1 cellular context compared by ENCODE assay signal in the genomic region with DNA sequence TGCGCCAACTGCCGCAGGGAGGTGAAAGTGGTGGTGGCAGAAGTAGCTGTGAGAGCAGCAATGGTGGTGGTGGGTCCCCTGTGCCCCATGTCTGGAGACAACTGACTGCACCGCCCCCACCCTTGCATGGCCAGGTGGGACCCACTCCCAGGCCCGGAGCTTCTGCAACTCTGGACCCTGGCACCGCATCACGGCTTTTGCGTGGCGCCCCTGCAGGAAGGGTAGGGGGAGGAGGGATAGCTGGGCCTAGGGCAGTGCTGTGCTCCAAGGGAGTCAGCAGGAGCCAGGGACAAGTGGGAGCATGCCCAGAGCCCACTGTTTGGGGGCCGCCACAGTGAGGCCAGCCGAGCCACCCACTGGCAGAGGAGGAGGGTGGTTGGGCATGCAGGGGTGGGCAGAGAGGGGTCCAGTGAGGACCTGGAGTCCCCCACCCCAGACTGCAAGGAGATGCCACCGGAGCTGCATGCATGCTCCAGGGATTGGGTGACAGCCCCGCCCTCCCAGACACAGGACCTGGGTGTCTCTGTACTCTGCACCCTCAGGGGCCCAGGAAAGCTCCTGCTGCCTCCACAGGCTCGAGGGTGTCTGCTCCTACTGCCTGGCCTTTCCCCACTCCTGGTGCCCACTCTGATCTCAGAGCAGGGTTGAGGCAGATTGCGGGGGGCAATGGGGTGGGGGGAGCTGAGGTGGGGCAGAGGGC.
A peak's percentile ranks its signal among the peaks of the same experiment; 100 is the strongest.
TF ChIP-seq lines count a peak whose summit lies in the region.

No MANE protein-coding gene starts in this region.

TF ChIP-seq in HepG2, 621 proteins besides CTCF, POLR2A, EP300 and RAD21 (continued from another document):
- TF ChIP-seq, protein P1, sequence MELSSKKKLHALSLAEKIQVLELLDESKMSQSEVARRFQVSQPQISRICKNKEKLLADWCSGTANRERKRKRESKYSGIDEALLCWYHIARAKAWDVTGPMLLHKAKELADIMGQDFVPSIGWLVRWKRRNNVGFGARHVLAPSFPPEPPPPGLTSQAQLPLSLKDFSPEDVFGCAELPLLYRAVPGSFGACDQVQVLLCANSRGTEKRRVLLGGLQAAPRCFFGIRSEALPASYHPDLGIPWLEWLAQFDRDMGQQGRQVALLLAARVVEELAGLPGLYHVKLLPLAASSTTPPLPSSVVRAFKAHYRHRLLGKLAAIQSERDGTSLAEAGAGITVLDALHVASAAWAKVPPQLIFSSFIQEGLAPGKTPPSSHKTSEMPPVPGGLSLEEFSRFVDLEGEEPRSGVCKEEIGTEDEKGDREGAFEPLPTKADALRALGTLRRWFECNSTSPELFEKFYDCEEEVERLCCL (CRISPR knock-in tag; IDR thresholded peaks at IDR 0.05; ENCODE audit: borderline replicate concordance) = no peak
- TF ChIP-seq TOE1 (CRISPR knock-in tag; IDR thresholded peaks at IDR 0.05) = no peak
- 0 out of 2 replicates have a peak, but pooled peaks have one; percentile 35 for TF ChIP-seq ARHGAP35 (CRISPR knock-in tag; IDR thresholded peaks at IDR 0.05; ENCODE audit: borderline replicate concordance)
- TF ChIP-seq KAT8 (CRISPR knock-in tag; IDR thresholded peaks at IDR 0.05) = no peak
- TF ChIP-seq ZSCAN25 (CRISPR knock-in tag; IDR thresholded peaks at IDR 0.05) = peak; percentile 59; the same call in 1 of the 2 replicates
- no peak for TF ChIP-seq ZNF672 (CRISPR knock-in tag; IDR thresholded peaks at IDR 0.05)
- TF ChIP-seq, protein P2, sequence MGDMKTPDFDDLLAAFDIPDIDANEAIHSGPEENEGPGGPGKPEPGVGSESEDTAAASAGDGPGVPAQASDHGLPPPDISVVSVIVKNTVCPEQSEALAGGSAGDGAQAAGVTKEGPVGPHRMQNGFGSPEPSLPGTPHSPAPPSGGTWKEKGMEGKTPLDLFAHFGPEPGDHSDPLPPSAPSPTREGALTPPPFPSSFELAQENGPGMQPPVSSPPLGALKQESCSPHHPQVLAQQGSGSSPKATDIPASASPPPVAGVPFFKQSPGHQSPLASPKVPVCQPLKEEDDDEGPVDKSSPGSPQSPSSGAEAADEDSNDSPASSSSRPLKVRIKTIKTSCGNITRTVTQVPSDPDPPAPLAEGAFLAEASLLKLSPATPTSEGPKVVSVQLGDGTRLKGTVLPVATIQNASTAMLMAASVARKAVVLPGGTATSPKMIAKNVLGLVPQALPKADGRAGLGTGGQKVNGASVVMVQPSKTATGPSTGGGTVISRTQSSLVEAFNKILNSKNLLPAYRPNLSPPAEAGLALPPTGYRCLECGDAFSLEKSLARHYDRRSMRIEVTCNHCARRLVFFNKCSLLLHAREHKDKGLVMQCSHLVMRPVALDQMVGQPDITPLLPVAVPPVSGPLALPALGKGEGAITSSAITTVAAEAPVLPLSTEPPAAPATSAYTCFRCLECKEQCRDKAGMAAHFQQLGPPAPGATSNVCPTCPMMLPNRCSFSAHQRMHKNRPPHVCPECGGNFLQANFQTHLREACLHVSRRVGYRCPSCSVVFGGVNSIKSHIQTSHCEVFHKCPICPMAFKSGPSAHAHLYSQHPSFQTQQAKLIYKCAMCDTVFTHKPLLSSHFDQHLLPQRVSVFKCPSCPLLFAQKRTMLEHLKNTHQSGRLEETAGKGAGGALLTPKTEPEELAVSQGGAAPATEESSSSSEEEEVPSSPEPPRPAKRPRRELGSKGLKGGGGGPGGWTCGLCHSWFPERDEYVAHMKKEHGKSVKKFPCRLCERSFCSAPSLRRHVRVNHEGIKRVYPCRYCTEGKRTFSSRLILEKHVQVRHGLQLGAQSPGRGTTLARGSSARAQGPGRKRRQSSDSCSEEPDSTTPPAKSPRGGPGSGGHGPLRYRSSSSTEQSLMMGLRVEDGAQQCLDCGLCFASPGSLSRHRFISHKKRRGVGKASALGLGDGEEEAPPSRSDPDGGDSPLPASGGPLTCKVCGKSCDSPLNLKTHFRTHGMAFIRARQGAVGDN (CRISPR knock-in tag; IDR thresholded peaks at IDR 0.05) = peak; percentile 56
- TF ChIP-seq, protein P3, sequence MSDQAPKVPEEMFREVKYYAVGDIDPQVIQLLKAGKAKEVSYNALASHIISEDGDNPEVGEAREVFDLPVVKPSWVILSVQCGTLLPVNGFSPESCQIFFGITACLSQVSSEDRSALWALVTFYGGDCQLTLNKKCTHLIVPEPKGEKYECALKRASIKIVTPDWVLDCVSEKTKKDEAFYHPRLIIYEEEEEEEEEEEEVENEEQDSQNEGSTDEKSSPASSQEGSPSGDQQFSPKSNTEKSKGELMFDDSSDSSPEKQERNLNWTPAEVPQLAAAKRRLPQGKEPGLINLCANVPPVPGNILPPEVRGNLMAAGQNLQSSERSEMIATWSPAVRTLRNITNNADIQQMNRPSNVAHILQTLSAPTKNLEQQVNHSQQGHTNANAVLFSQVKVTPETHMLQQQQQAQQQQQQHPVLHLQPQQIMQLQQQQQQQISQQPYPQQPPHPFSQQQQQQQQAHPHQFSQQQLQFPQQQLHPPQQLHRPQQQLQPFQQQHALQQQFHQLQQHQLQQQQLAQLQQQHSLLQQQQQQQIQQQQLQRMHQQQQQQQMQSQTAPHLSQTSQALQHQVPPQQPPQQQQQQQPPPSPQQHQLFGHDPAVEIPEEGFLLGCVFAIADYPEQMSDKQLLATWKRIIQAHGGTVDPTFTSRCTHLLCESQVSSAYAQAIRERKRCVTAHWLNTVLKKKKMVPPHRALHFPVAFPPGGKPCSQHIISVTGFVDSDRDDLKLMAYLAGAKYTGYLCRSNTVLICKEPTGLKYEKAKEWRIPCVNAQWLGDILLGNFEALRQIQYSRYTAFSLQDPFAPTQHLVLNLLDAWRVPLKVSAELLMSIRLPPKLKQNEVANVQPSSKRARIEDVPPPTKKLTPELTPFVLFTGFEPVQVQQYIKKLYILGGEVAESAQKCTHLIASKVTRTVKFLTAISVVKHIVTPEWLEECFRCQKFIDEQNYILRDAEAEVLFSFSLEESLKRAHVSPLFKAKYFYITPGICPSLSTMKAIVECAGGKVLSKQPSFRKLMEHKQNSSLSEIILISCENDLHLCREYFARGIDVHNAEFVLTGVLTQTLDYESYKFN (CRISPR knock-in tag; conservative IDR thresholded peaks at IDR 0.05) = peak; percentile 69
- TF ChIP-seq HNF4G (IDR thresholded peaks at IDR 0.05; ENCODE audit: borderline replicate concordance, low read depth, low read length) = 0 out of 2 replicates have a peak, but pooled peaks have one; percentile 32
- no peak for TF ChIP-seq HNF4G (CRISPR knock-in tag; IDR thresholded peaks at IDR 0.05; ENCODE audit: borderline replicate concordance, low read depth)
- TF ChIP-seq ZNF335 (CRISPR knock-in tag; IDR thresholded peaks at IDR 0.05) = 0 out of 2 replicates have a peak, but pooled peaks have one; percentile 29
